ENCODE assay signal across 8 cellular contexts in genomic region chr5:137888875-137889759, GRCh38. TPM values are rescaled to one million over a fixed set of nuclear protein-coding genes. Genes with fewer than 3 reads are reported as not detected.
DNase-seq lines count a peak whose midpoint lies in the region; ATAC-seq and TF ChIP-seq lines count a peak whose summit lies in the region.

PKD2L2 (plus strand) TSS chr5:137889457; CDS start chr5:137889492, 35 bp downstream.

- peak within 1 kb of the TSS; percentile 91 for H3K4me3 Mint-ChIP-seq in activated T-helper 17 cell treated with anti-CD3 and anti-CD28 coated beads, Interleukin-2, amount 50 U/mL, for 72 hours

- H3K4me1 Mint-ChIP-seq in activated T-helper 17 cell treated with anti-CD3 and anti-CD28 coated beads, Interleukin-2, amount 50 U/mL, for 72 hours: peaks cover 10% of the 10 kb centered on the region

- no peaks in the 10 kb centered on the region for H3K9me3 Mint-ChIP-seq in activated T-helper 17 cell treated with anti-CD3 and anti-CD28 coated beads, Interleukin-2, amount 50 U/mL, for 72 hours

- DNase-seq in fibroblast of villous mesenchyme (ENCODE audit: low read depth) (peak; percentile 90), stomach (peak; percentile 80), HuH-7.5 (ENCODE audit: low spot score) (no peak)

- H3K36me3 ChIP-seq in OCI-LY3 (replicated peaks; ENCODE audit: low read depth, low read length): no peaks in the 10 kb centered on the region
- H3K36me3 ChIP-seq in neuron (ENCODE audit: insufficient read depth, low read length): no peaks in the 10 kb centered on the region
- no peaks in the 10 kb centered on the region for H3K36me3 ChIP-seq in stomach

- H3K27ac ChIP-seq in OCI-LY3 (ENCODE audit: low read length): peak within 1 kb of the TSS; percentile 66
- peak within 1 kb of the TSS; percentile 74 to 80 (median 75) for H3K27ac ChIP-seq in stomach

- TF ChIP-seq EP300 in stomach (IDR thresholded peaks at IDR 0.05): no peak

- H2AFZ ChIP-seq in OCI-LY3 (ENCODE audit: low read depth, low read length) (peak within 1 kb of the TSS; percentile 99), neuron (ENCODE audit: low read depth, low read length) (peak within 1 kb of the TSS; percentile 58)

- ATAC-seq in GM18505 (IDR thresholded peaks at IDR 0.05; ENCODE audit: unreplicated experiment): peak; percentile 97
- peak; percentile 97 for ATAC-seq in HG02885 (IDR thresholded peaks at IDR 0.05; ENCODE audit: poor library complexity, unreplicated experiment)
- peak; percentile 100 for ATAC-seq in activated T-helper 17 cell treated with anti-CD3 and anti-CD28 coated beads, Interleukin-2, amount 50 U/mL, for 72 hours (replicated peaks)

- H3K4me3 ChIP-seq in OCI-LY3 (ENCODE audit: low read length): peak within 1 kb of the TSS; percentile 99
- peak within 1 kb of the TSS; percentile 83 for H3K4me3 ChIP-seq in fibroblast of villous mesenchyme (ENCODE audit: low read depth, low read length)
- H3K4me3 ChIP-seq in neuron (ENCODE audit: low read length): peak within 1 kb of the TSS; percentile 22
- H3K4me3 ChIP-seq in stomach: peak within 1 kb of the TSS; percentile 44 to 50 (median 47)

- no peaks in the 10 kb centered on the region for H3K27me3 ChIP-seq in OCI-LY3 (ENCODE audit: low read depth, low read length)
- H3K27me3 ChIP-seq in neuron (ENCODE audit: insufficient read depth, low read length): no peaks in the 10 kb centered on the region
- H3K27me3 ChIP-seq in stomach: peaks cover 0 to 6% (median 4%) of the 10 kb centered on the region in 3 donors

- TF ChIP-seq CTCF in OCI-LY3 (IDR thresholded peaks at IDR 0.05; ENCODE audit: low read depth, low read length) (peak; percentile 26), fibroblast of villous mesenchyme (IDR thresholded peaks at IDR 0.05; ENCODE audit: insufficient read depth, low read depth, low read length) (no peak), stomach (IDR thresholded peaks at IDR 0.05) (no peak)

- H3K9ac ChIP-seq in OCI-LY3 (ENCODE audit: low read length): peak within 1 kb of the TSS; percentile 99

- H3K4me1 ChIP-seq in OCI-LY3 (ENCODE audit: low read length) (peaks cover 12% of the 10 kb centered on the region), neuron (ENCODE audit: insufficient read depth, low read length) (peaks cover 10% of the 10 kb centered on the region), stomach (peaks cover 4 to 20% (median 8%) of the 10 kb centered on the region in 4 donors)

- 14 to 28% (median 18%) methylated on average over 33 to 59 of the region's 59 CpGs for WGBS in stomach, 5 donors

- intact Hi-C loops in stomach (cut with DNase I; ENCODE audit: low total_unique reads): no loop called here

- H3K27me3 Mint-ChIP-seq in activated T-helper 17 cell treated with anti-CD3 and anti-CD28 coated beads, Interleukin-2, amount 50 U/mL, for 72 hours: no peaks in the 10 kb centered on the region

- H3K9me3 ChIP-seq in OCI-LY3 (ENCODE audit: insufficient read depth, low read length) (no peaks in the 10 kb centered on the region), neuron (ENCODE audit: low read length) (no peaks in the 10 kb centered on the region), stomach (no peaks in the 10 kb centered on the region)

- peak within 1 kb of the TSS; percentile 97 for H3K4me2 ChIP-seq in OCI-LY3 (ENCODE audit: low read length)

- no peaks in the 10 kb centered on the region for H4K20me1 ChIP-seq in OCI-LY3 (ENCODE audit: insufficient read depth, low read length)

- H3K36me3 Mint-ChIP-seq in activated T-helper 17 cell treated with anti-CD3 and anti-CD28 coated beads, Interleukin-2, amount 50 U/mL, for 72 hours (ENCODE audit: low read depth): no peaks in the 10 kb centered on the region

- peak; percentile 95 for TF ChIP-seq POLR2A in GM18505 (IDR thresholded peaks at IDR 0.05; ENCODE audit: borderline replicate concordance, extremely low read depth, insufficient read depth, insufficient read length)
- TF ChIP-seq POLR2A in stomach (IDR thresholded peaks at IDR 0.05): no peak

- peaks cover 4% of the 10 kb centered on the region; the same call in 1 of the 2 replicates for H3K79me2 ChIP-seq in OCI-LY3 (ENCODE audit: low read length)

- H3K27ac Mint-ChIP-seq in activated T-helper 17 cell treated with anti-CD3 and anti-CD28 coated beads, Interleukin-2, amount 50 U/mL, for 72 hours: peak within 1 kb of the TSS; percentile 95

RNA-seq across cellular contexts. Expression of gene PKD2L2, which starts in this region (rescaled TPM):
- under 1 TPM in 1 of 2 donors, not detected in 1; 0.30 TPM for total RNA-seq in activated T-helper 17 cell treated with anti-CD3 and anti-CD28 coated beads, Interleukin-2, amount 50 U/mL, for 72 hours
- total RNA-seq in fibroblast of villous mesenchyme (not detected in 2 replicates), stomach (not detected)
- polyA plus RNA-seq in stomach: not detected

Comparison
In these comparisons a context has a peak if more than half of its experiments do, and no peak if none do; other contexts are left out.
1. Peak in ATAC-seq in activated T-helper 17 cell treated with anti-CD3 and anti-CD28 coated beads, Interleukin-2, amount 50 U/mL, for 72 hours; RNA of the gene not detected or under 1 TPM.
2. Peak in DNase-seq and H3K4me3 ChIP-seq in fibroblast of villous mesenchyme; RNA of the gene not detected or under 1 TPM.
3. Peak in DNase-seq, H3K4me3 ChIP-seq and H3K27ac ChIP-seq in stomach; RNA of the gene not detected or under 1 TPM.
4. H3K4me3 ChIP-seq: peak in every context shown above with its lines; median percentile 99 in OCI-LY3; 83 in fibroblast of villous mesenchyme; 47 in stomach; 22 in neuron.